In genomic region chr5:54360925-54361662, GRCh38 we compare ENCODE assay signal across 23 cellular contexts. TPM values are rescaled to one million over a fixed set of nuclear protein-coding genes. Genes with fewer than 3 reads are reported as not detected.
DNase-seq lines count a peak whose midpoint lies in the region; FAIRE-seq and TF ChIP-seq lines count a peak whose summit lies in the region.
"Had no signal": no experiment of that assay in that cellular context is flagged by ENCODE, and none has a peak within 500 bp of the region (broad histone marks: within the 10 kb centered on the region; RNA-seq: fewer than 3 reads in every experiment).

No MANE protein-coding gene starts in this region.

- H3K36me3 ChIP-seq in GM23248 (ENCODE audit: low read depth) (no peaks in the 10 kb centered on the region), adipocyte (ENCODE audit: control insufficient read depth, insufficient read depth, low read length, severe bottlenecking) (no peaks in the 10 kb centered on the region), hepatocyte (replicated peaks; ENCODE audit: insufficient read depth, low read depth) (no peaks in the 10 kb centered on the region), small intestine (ENCODE audit: control insufficient read depth in 2 of 2, insufficient read depth in 2 of 2, low read length in 2 of 2) (no peaks in the 10 kb centered on the region)
- H3K36me3 ChIP-seq: Peyer's patch, tibial nerve had no signal

- H3K4me3 ChIP-seq in GM23248 (peak overlapping the region; percentile 7; the same call in 1 of the 2 replicates), adipocyte (ENCODE audit: low read length) (no peak overlapping the region), hepatocyte (no peak overlapping the region), small intestine (ENCODE audit: low read depth in 1 of 2, low read length in 2 of 2) (no peak overlapping the region)
- H3K4me3 ChIP-seq: body of pancreas, skin epidermis, tibial nerve had no signal

- WGBS in GM23248 (ENCODE audit: low coverage in 1 of 2, low lambda C conversion rate in 2 of 2, missing lambda C conversion rate in 2 of 2), 2 experiments, result 40 to 46% methylated on average over 2 of the region's 2 CpGs
- 49% methylated on average over 2 of the region's 2 CpGs for WGBS in hepatocyte (ENCODE audit: low lambda C conversion rate, missing lambda C conversion rate)
- WGBS in small intestine, 3 donors, result 16 to 50% (median 17%) methylated on average over 2 of the region's 2 CpGs

- H2AFZ ChIP-seq in GM23248, result no peak overlapping the region
- H2AFZ ChIP-seq in hepatocyte, result no peak overlapping the region

- H3K27me3 ChIP-seq in GM23248 (replicated peaks; ENCODE audit: insufficient read depth) (no peaks in the 10 kb centered on the region), adipocyte (replicated peaks; ENCODE audit: control insufficient read depth, insufficient read depth, low read length) (no peaks in the 10 kb centered on the region), hepatocyte (no peaks in the 10 kb centered on the region), small intestine (ENCODE audit: control insufficient read depth in 2 of 2, insufficient read depth in 2 of 2, low read length in 2 of 2) (peaks cover 0 to 1% of the 10 kb centered on the region in 2 donors)
- H3K27me3 ChIP-seq: body of pancreas, Peyer's patch, tibial nerve had no signal

- no peak for TF ChIP-seq CTCF in hepatocyte (IDR thresholded peaks at IDR 0.05; ENCODE audit: poor library complexity)

- H3F3A ChIP-seq in GM23248 (ENCODE audit: insufficient read depth), result peaks cover 44% of the 10 kb centered on the region

- H3K9me2 ChIP-seq in GM23248 (ENCODE audit: insufficient read depth) (no peaks in the 10 kb centered on the region), hepatocyte (replicated peaks; ENCODE audit: insufficient read depth) (no peaks in the 10 kb centered on the region)

- in situ Hi-C loops in GM23248 (cut with MboI), result no loop called here

- H3K9me3 ChIP-seq in GM23248 (ENCODE audit: low read depth) (no peaks in the 10 kb centered on the region), adipocyte (ENCODE audit: control insufficient read depth, low read length) (no peaks in the 10 kb centered on the region), hepatocyte (ENCODE audit: low read depth) (no peaks in the 10 kb centered on the region), small intestine (ENCODE audit: control insufficient read depth, low read depth) (no peaks in the 10 kb centered on the region)
- H3K9me3 ChIP-seq: body of pancreas, Peyer's patch, tibial nerve had no signal

- H3K9ac ChIP-seq in GM23248, result 0 out of 2 replicates have a peak overlapping the region, but pooled peaks have one; percentile 9
- H3K9ac ChIP-seq in adipocyte (ENCODE audit: low read length), result no peak overlapping the region

- DNase-seq in GM23248 (peak; percentile 63), adipocyte (ENCODE audit: low read depth) (peak; percentile 48), hepatocyte (ENCODE audit: low spot score) (peak; percentile 21), small intestine (peak; percentile 36), NCI-H2227 treated with DMSO at 0.1 percent for 48 hours (lab: John Stamatoyannopoulos, UW) (no peak), DMS53 treated with DMSO at 0.1 percent for 48 hours (lab: John Stamatoyannopoulos, UW; ENCODE audit: unreplicated experiment) (no peak), urothelium cell line (ENCODE audit: low spot score) (no peak)
- DNase-seq: activated CD4-positive, alpha-beta T cell treated with anti-CD3 and anti-CD28 coated beads, Interleukin-2, amount 50 U/mL, for 1 hour; activated naive CD8-positive, alpha-beta T cell treated with anti-CD3 and anti-CD28 coated beads, Interleukin-2, amount 50 U/mL, for 24 hours; activated T-cell treated with anti-CD3 and anti-CD28 coated beads, Interleukin-2, amount 50 U/mL, for 4 hours; DMS79 treated with DMSO at 0.1 percent for 48 hours; immature natural killer cell; Kasumi-1; naive B cell; NCI-H1694 treated with DMSO at 0.1 percent for 48 hours; NCI-H2171; NCI-H526 treated with DMSO at 0.1 percent for 48 hours; Peyer's patch; stimulated activated CD4-positive, alpha-beta T cell treated with anti-CD3 and anti-CD28 coated beads, Interleukin-2, amount 100 ng/mL, for 24 hours had no signal

- FAIRE-seq in small intestine (lab: Jason Lieb, UNC) (no peak), urothelium cell line (lab: Jason Lieb, UNC) (no peak)

- H3K27ac ChIP-seq in GM23248 (peak overlapping the region; percentile 26), hepatocyte (peak overlapping the region; percentile 91), small intestine (ENCODE audit: low read depth in 1 of 2, low read length in 1 of 2) (no peak overlapping the region)
- H3K27ac ChIP-seq: C4-2B, tibial nerve had no signal

- H3K4me2 ChIP-seq in GM23248 (ENCODE audit: unreplicated experiment) (peak overlapping the region; percentile 62), hepatocyte (peak overlapping the region; percentile 71)

- H4K20me1 ChIP-seq in GM23248 (ENCODE audit: insufficient read depth) (no peaks in the 10 kb centered on the region), hepatocyte (ENCODE audit: insufficient read depth, poor library complexity, severe bottlenecking) (no peaks in the 10 kb centered on the region)

- H3K4me1 ChIP-seq in GM23248 (ENCODE audit: insufficient read depth) (peaks cover 58% of the 10 kb centered on the region), adipocyte (ENCODE audit: control insufficient read depth, insufficient read depth, low read length) (peaks cover 47% of the 10 kb centered on the region), hepatocyte (ENCODE audit: insufficient read depth) (peaks cover 33% of the 10 kb centered on the region), small intestine (ENCODE audit: control insufficient read depth in 2 of 2, insufficient read depth in 1 of 2, low read depth in 1 of 2, low read length in 1 of 2) (peaks cover 0 to 3% of the 10 kb centered on the region in 2 donors)
- H3K4me1 ChIP-seq: tibial nerve had no signal

- H3K79me2 ChIP-seq in GM23248 (ENCODE audit: insufficient read depth) (no peaks in the 10 kb centered on the region), hepatocyte (no peaks in the 10 kb centered on the region)

RNA-seq across cellular contexts. Expression of gene ARL15, which starts 50.7 kb away (rescaled TPM):
- total RNA-seq in GM23248 (2014; rRNA removed; shearing (Covaris generic)), result 7.8 and 15.4 TPM in 2 replicates
- polyA plus RNA-seq in GM23248 (2016; fragmentation: Nextera tagmentation; extraction: Ambion mirVana), result 9.9 and 10.6 TPM in 2 replicates
- 53.1 and 66.3 TPM in 2 replicates for total RNA-seq in hepatocyte
- polyA plus RNA-seq in hepatocyte, result 13.3 and 15.4 TPM in 2 replicates
- polyA plus RNA-seq in small intestine, result 10 to 100 TPM; 16.5 to 20.9 (median 20.1) TPM

Comparison
In these comparisons a context has a peak if more than half of its experiments do, and no peak if none do; other contexts are left out.
1. DNase-seq: peak in GM23248 (single experiment), adipocyte (single experiment), hepatocyte (single experiment) and small intestine (single experiment); none in NCI-H2227 treated with DMSO at 0.1 percent for 48 hours (single experiment), DMS53 treated with DMSO at 0.1 percent for 48 hours (single experiment) and urothelium cell line (single experiment).
2. H3K27ac ChIP-seq: peak in GM23248 (single experiment) and hepatocyte (single experiment); none in small intestine (0 of 2).